ENCODE assay signal across 15 cellular contexts in genomic region chr18:74137920-74138538, GRCh38. TPM values are rescaled to one million over a fixed set of nuclear protein-coding genes. Genes with fewer than 3 reads are reported as not detected.
DNase-seq lines count a peak whose midpoint lies in the region; ATAC-seq and TF ChIP-seq lines count a peak whose summit lies in the region.
"Had no signal": no experiment of that assay in that cellular context is flagged by ENCODE, and none has a peak within 500 bp of the region (broad histone marks: within the 10 kb centered on the region; RNA-seq: fewer than 3 reads in every experiment).

No MANE protein-coding gene starts in this region.

- no peak for ATAC-seq in activated CD4-positive, alpha-beta T cell treated with anti-CD3 and anti-CD28 coated beads for 36 hours
- ATAC-seq in IMR-90 (ENCODE audit: low read depth): no peak
- ATAC-seq in activated T-helper 17 cell treated with anti-CD3 and anti-CD28 coated beads, Interleukin-2, amount 50 U/mL, for 72 hours (replicated peaks): no peak
- ATAC-seq: A549, HCT116 had no signal

- no peaks in the 10 kb centered on the region for H3K36me3 Mint-ChIP-seq in activated CD4-positive, alpha-beta T cell treated with anti-CD3 and anti-CD28 coated beads for 36 hours (ENCODE audit: low read depth)
- no peaks in the 10 kb centered on the region for H3K36me3 Mint-ChIP-seq in activated T-helper 17 cell treated with anti-CD3 and anti-CD28 coated beads, Interleukin-2, amount 50 U/mL, for 72 hours (ENCODE audit: low read depth)
- H3K36me3 Mint-ChIP-seq in Calu3 (ENCODE audit: insufficient read depth, unreplicated experiment): no peaks in the 10 kb centered on the region

- TF ChIP-seq RAD21 in IMR-90 (IDR thresholded peaks at IDR 0.05; ENCODE audit: low read length): no peak

- CTCF ChIA-PET in activated CD4-positive, alpha-beta T cell treated with anti-CD3 and anti-CD28 coated beads for 36 hours (lab: Charles Lee): interaction anchor here (0.7 kb wide), 1 partner anchor 55 kb away, joined by 3 read pairs; no protein-coding TSS in a partner anchor
- CTCF ChIA-PET in IMR-90 (lab: Yijun Ruan, JAX) (interaction anchor here (1.0 kb wide), 1 partner anchor 52 kb away, joined by 3 read pairs; no protein-coding TSS in a partner anchor), Calu3 (lab: Charles Lee) (no interaction called here)

- peak overlapping the region in 1 of 2 experiments; percentile 51; a peak in 1 of 4 replicates for H4K8ac ChIP-seq in IMR-90 (ENCODE audit: low read depth in 2 of 2, low read length in 2 of 2)

- no peak overlapping the region for H3K9ac ChIP-seq in IMR-90 (ENCODE audit: low read depth, low read length)

- peak overlapping the region; percentile 59; the same call in 1 of the 2 replicates for H2AK5ac ChIP-seq in IMR-90 (ENCODE audit: low read depth, low read length)

- H4K5ac ChIP-seq in IMR-90 (ENCODE audit: low read depth, low read length): no peak overlapping the region

- H3K56ac ChIP-seq in IMR-90 (ENCODE audit: extremely low read depth, insufficient read depth, low read length): no peak overlapping the region

- TF ChIP-seq CTCF in IMR-90 (conservative IDR thresholded peaks at IDR 0.05; ENCODE audit: low read depth, low read length): no peak
- no peak for TF ChIP-seq CTCF in Calu3 (IDR thresholded peaks at IDR 0.05; ENCODE audit: unreplicated experiment)

- H4K91ac ChIP-seq in IMR-90 (ENCODE audit: insufficient read depth, low read depth, low read length): no peak overlapping the region

- peaks cover 10% of the 10 kb centered on the region for H3K27me3 Mint-ChIP-seq in activated CD4-positive, alpha-beta T cell treated with anti-CD3 and anti-CD28 coated beads for 36 hours
- H3K27me3 Mint-ChIP-seq in activated T-helper 17 cell treated with anti-CD3 and anti-CD28 coated beads, Interleukin-2, amount 50 U/mL, for 72 hours: peaks cover 19% of the 10 kb centered on the region
- H3K27me3 Mint-ChIP-seq in Calu3 (ENCODE audit: unreplicated experiment): peaks cover 32% of the 10 kb centered on the region

- POLR2A ChIA-PET in activated CD4-positive, alpha-beta T cell treated with anti-CD3 and anti-CD28 coated beads for 36 hours (lab: Charles Lee): interaction anchor here (1.2 to 1.6 kb wide), 2 partner anchors 11 to 152 kb away, joined by 3 to 6 read pairs; no protein-coding TSS in a partner anchor
- POLR2A ChIA-PET in IMR-90 (lab: Charles Lee; ENCODE audit: unreplicated experiment): no interaction called here

- H4K20me1 ChIP-seq in IMR-90 (ENCODE audit: insufficient read depth, low read length): no peaks in the 10 kb centered on the region

- no peaks in the 10 kb centered on the region for H3K9me3 Mint-ChIP-seq in activated CD4-positive, alpha-beta T cell treated with anti-CD3 and anti-CD28 coated beads for 36 hours (ENCODE audit: low read depth)
- no peaks in the 10 kb centered on the region for H3K9me3 Mint-ChIP-seq in activated T-helper 17 cell treated with anti-CD3 and anti-CD28 coated beads, Interleukin-2, amount 50 U/mL, for 72 hours
- H3K9me3 Mint-ChIP-seq in Calu3 (ENCODE audit: low read depth, unreplicated experiment): no peaks in the 10 kb centered on the region

- H3K27me3 ChIP-seq in IMR-90 (ENCODE audit: control insufficient read depth, insufficient read depth, low read length): no peaks in the 10 kb centered on the region

- DNase-seq in activated CD4-positive, alpha-beta T cell treated with anti-CD3 and anti-CD28 coated beads for 36 hours: no peak
- no peak for DNase-seq in activated CD4-positive, alpha-beta T cell treated with anti-CD3 and anti-CD28 coated beads for 1 hour
- DNase-seq in IMR-90: no peak
- DNase-seq in islet precursor cell: peak; percentile 43
- DNase-seq in HuH-7 (ENCODE audit: low spot score): no peak
- no peak for DNase-seq in Calu3
- DNase-seq: AML-193, DMS79, NCI-H2171, SHP77 treated with DMSO at 0.1 percent for 48 hours had no signal

- H3K4ac ChIP-seq in IMR-90 (ENCODE audit: low read depth, low read length): peak overlapping the region; percentile 51

- H3K4me3 Mint-ChIP-seq in activated CD4-positive, alpha-beta T cell treated with anti-CD3 and anti-CD28 coated beads for 36 hours: no peak overlapping the region
- H3K4me3 Mint-ChIP-seq in activated T-helper 17 cell treated with anti-CD3 and anti-CD28 coated beads, Interleukin-2, amount 50 U/mL, for 72 hours: no peak overlapping the region
- no peak overlapping the region for H3K4me3 Mint-ChIP-seq in Calu3 (ENCODE audit: low read depth, unreplicated experiment)

- H3K27ac ChIP-seq in IMR-90 (ENCODE audit: insufficient read depth, low read length): no peak overlapping the region
- H3K27ac ChIP-seq: A549 had no signal

- H3K27ac Mint-ChIP-seq in activated CD4-positive, alpha-beta T cell treated with anti-CD3 and anti-CD28 coated beads for 36 hours: peak overlapping the region; percentile 52
- H3K27ac Mint-ChIP-seq in activated T-helper 17 cell treated with anti-CD3 and anti-CD28 coated beads, Interleukin-2, amount 50 U/mL, for 72 hours: peak overlapping the region; percentile 37
- no peak overlapping the region for H3K27ac Mint-ChIP-seq in Calu3 (ENCODE audit: unreplicated experiment)

- peaks cover 0 to 2% of the 10 kb centered on the region in 2 experiments; a peak in 1 of 4 replicates for H3K79me1 ChIP-seq in IMR-90 (ENCODE audit: low read depth in 1 of 2, low read length in 2 of 2)

- H3K9me3 ChIP-seq in IMR-90 (ENCODE audit: control insufficient read depth, insufficient read depth, low read length): no peaks in the 10 kb centered on the region
- H3K9me3 ChIP-seq: A549 had no signal

- no peak overlapping the region; the same call in 1 of the 2 replicates for H3K23ac ChIP-seq in IMR-90 (ENCODE audit: low read depth, low read length)

- H2BK120ac ChIP-seq in IMR-90 (ENCODE audit: low read depth, low read length): peak overlapping the region; percentile 93; the same call in 1 of the 2 replicates

- no peak overlapping the region for H2AK9ac ChIP-seq in IMR-90 (replicated peaks; ENCODE audit: low read depth, low read length, poor library complexity)

- no peak overlapping the region for H3K4me2 ChIP-seq in IMR-90 (ENCODE audit: low read depth, low read length)
- H3K4me2 ChIP-seq: A549 had no signal

- intact Hi-C loops in activated CD4-positive, alpha-beta T cell treated with anti-CD3 and anti-CD28 coated beads for 36 hours (cut with DNase I, micrococcal nuclease): loop anchor here in 1 of 2 experiments (5.0 kb wide), 1 partner anchor 96 kb away; no protein-coding TSS in a partner anchor
- intact Hi-C loops in IMR-90 (cut with micrococcal nuclease): no loop called here
- intact Hi-C loops in Calu3 (cut with micrococcal nuclease; ENCODE audit: unreplicated experiment): no loop called here

- in situ Hi-C loops in IMR-90 (cut with MboI; ENCODE audit: low sequenced_read_pairs): no loop called here

- TF ChIP-seq POLR2A in IMR-90 (IDR thresholded peaks at IDR 0.05; ENCODE audit: low read depth, low read length): no peak

- H3K4me1 Mint-ChIP-seq in activated CD4-positive, alpha-beta T cell treated with anti-CD3 and anti-CD28 coated beads for 36 hours: peaks cover 39% of the 10 kb centered on the region
- peaks cover 20% of the 10 kb centered on the region for H3K4me1 Mint-ChIP-seq in activated T-helper 17 cell treated with anti-CD3 and anti-CD28 coated beads, Interleukin-2, amount 50 U/mL, for 72 hours
- no peaks in the 10 kb centered on the region for H3K4me1 Mint-ChIP-seq in Calu3 (ENCODE audit: low read depth, unreplicated experiment)

- peak overlapping the region; percentile 91; the same call in 1 of the 2 replicates for H2BK20ac ChIP-seq in IMR-90 (ENCODE audit: low read depth, low read length)

- H3K36me3 ChIP-seq in IMR-90 (ENCODE audit: control insufficient read depth, insufficient read depth, low read length): no peaks in the 10 kb centered on the region

- peaks cover 7% of the 10 kb centered on the region; the same call in 1 of the 2 replicates for H3K9me1 ChIP-seq in IMR-90 (ENCODE audit: insufficient read depth, low read length)

- no peak overlapping the region for H3K4me3 ChIP-seq in IMR-90 (ENCODE audit: insufficient read depth, low read depth, low read length)
- H3K4me3 ChIP-seq: A549 had no signal

- 0 out of 2 replicates have a peak overlapping the region, but pooled peaks have one; percentile 51 for H3K14ac ChIP-seq in IMR-90 (replicated peaks; ENCODE audit: low read depth, low read length)

- peaks cover 24% of the 10 kb centered on the region for H3K4me1 ChIP-seq in IMR-90 (ENCODE audit: control insufficient read depth, insufficient read depth, low read length)
- H3K4me1 ChIP-seq: A549 had no signal

- WGBS in IMR-90 (ENCODE audit: extremely low coverage in 2 of 2, insufficient read length in 1 of 2), 2 experiments: 92% methylated on average over 8 of the region's 12 CpGs; no CpG with 5 or more reads in 1 of the 2 experiments

- dilution Hi-C loops in IMR-90 (cut with HindIII; ENCODE audit: low sequenced_read_pairs, unreplicated experiment): no loop called here

- H2AFZ ChIP-seq in IMR-90 (replicated peaks; ENCODE audit: low read length, poor library complexity): peak overlapping the region; percentile 52

- BruUV-seq in IMR-90 (replicated peaks; lab: Mats Ljungman, UMichigan): no TSS peak
- BruUV-seq in Calu3 (replicated peaks; lab: Mats Ljungman, UMichigan): no TSS peak

- H2BK15ac ChIP-seq in IMR-90 (ENCODE audit: low read depth, low read length): peak overlapping the region; percentile 61; the same call in 1 of the 3 replicates

- H3K18ac ChIP-seq in IMR-90 (ENCODE audit: low read depth, low read length): peak overlapping the region; percentile 38; the same call in 1 of the 2 replicates

- peak overlapping the region; percentile 95 for H2BK5ac ChIP-seq in IMR-90 (ENCODE audit: low read depth, low read length, poor library complexity, severe bottlenecking)

TF ChIP-seq in IMR-90, 13 proteins besides CTCF, POLR2A, EP300 and RAD21:
- TF ChIP-seq NFE2L2 (IDR thresholded peaks at IDR 0.05; ENCODE audit: low read depth, low read length): no peak
- TF ChIP-seq CEBPB (IDR thresholded peaks at IDR 0.05; ENCODE audit: low read depth, low read length): no peak

RNA-seq across cellular contexts. Expression of gene FBXO15, which starts 9.6 kb away (rescaled TPM):
- 1 to 10 TPM; 1.4 to 1.6 TPM for total RNA-seq in activated CD4-positive, alpha-beta T cell treated with anti-CD3 and anti-CD28 coated beads for 36 hours
- total RNA-seq in IMR-90 (2012; rRNA removed) (0.90 and 1.1 TPM in 2 replicates), Calu3 (2022) (1.5 and 1.7 TPM in 2 replicates)
- polyA plus RNA-seq in IMR-90 (2012; rRNA removed): 1.5 and 2.0 TPM in 2 replicates
- 0.51 and 0.62 TPM in 2 replicates for polyA plus RNA-seq in IMR-90 (2012; cell fraction: cytosol; rRNA removed)
- 0.67 and 6.4 TPM in 2 replicates for polyA plus RNA-seq in IMR-90 (2012; cell fraction: nucleus; rRNA removed; ENCODE audit: low replicate concordance)
- 1 to 10 TPM in 1 of 2 donors, under 1 TPM in 1; 0.35 to 2.6 TPM for total RNA-seq in activated T-helper 17 cell treated with anti-CD3 and anti-CD28 coated beads, Interleukin-2, amount 50 U/mL, for 72 hours
- total RNA-seq: G401, HT-29 had no signal

RNA-seq across cellular contexts. Expression of gene TIMM21, which starts 10.3 kb away (rescaled TPM):
- 10 to 100 TPM; 36.9 to 52.8 TPM for total RNA-seq in activated CD4-positive, alpha-beta T cell treated with anti-CD3 and anti-CD28 coated beads for 36 hours
- total RNA-seq in IMR-90 (2012; rRNA removed) (41.9 and 42.8 TPM in 2 replicates), Calu3 (2022) (44.9 and 46.7 TPM in 2 replicates)
- polyA plus RNA-seq in IMR-90 (2012; rRNA removed): 41.5 and 52.7 TPM in 2 replicates
- 11.2 and 15.8 TPM in 2 replicates for polyA plus RNA-seq in IMR-90 (2012; cell fraction: cytosol; rRNA removed)
- polyA plus RNA-seq in IMR-90 (2012; cell fraction: nucleus; rRNA removed; ENCODE audit: low replicate concordance): 7.0 and 45.7 TPM in 2 replicates
- 10 to 100 TPM; 60.7 to 70.9 TPM for total RNA-seq in activated T-helper 17 cell treated with anti-CD3 and anti-CD28 coated beads, Interleukin-2, amount 50 U/mL, for 72 hours
